Comparison of ENCODE assay signal across 34 cellular contexts in genomic region chr5:180839227-180839626, GRCh38. TPM values are rescaled to one million over a fixed set of nuclear protein-coding genes. Genes with fewer than 3 reads are reported as not detected.
"Had no signal": no experiment of that assay in that cellular context is flagged by ENCODE, and none has a peak within 500 bp of the region (broad histone marks: within the 10 kb centered on the region; RNA-seq: fewer than 3 reads in every experiment).

No MANE protein-coding gene starts in this region.

- H3K27me3 ChIP-seq: ascending aorta, cardiac muscle cell had no signal

- DNase-seq: activated B cell treated with CpG ODN at 0.5 μM for 24 hours; activated CD4-positive, alpha-beta memory T cell treated with anti-CD3 and anti-CD28 coated beads for 36 hours; activated CD4-positive, alpha-beta T cell treated with anti-CD3 and anti-CD28 coated beads for 4 hours; activated CD4-positive, alpha-beta T cell treated with anti-CD3 and anti-CD28 coated beads, Interleukin-2, amount 10 ng/mL, durations not matched to agents 24 days and 14 days; activated CD4-positive, alpha-beta T cell treated with anti-CD3 and anti-CD28 coated beads, Interleukin-2, amount 50 U/mL, for 1 hour; activated CD4-positive, alpha-beta T cell treated with anti-CD3 and anti-CD28 coated beads, Interleukin-2, amount 50 U/mL, for 4 hours; activated CD4-positive, CD25-positive, alpha-beta regulatory T cell treated with anti-CD3 and anti-CD28 coated beads, Interleukin-2, amount 50 U/mL, for 72 hours; activated CD8-positive, alpha-beta memory T cell treated with anti-CD3 and anti-CD28 coated beads, Interleukin-2, amount 50 U/mL, for 4 hours; activated CD8-positive, alpha-beta T cell treated with anti-CD3 and anti-CD28 coated beads for 36 hours; activated gamma-delta T cell; activated naive CD4-positive, alpha-beta T cell treated with anti-CD3 and anti-CD28 coated beads, Interleukin-2, amount 10 ng/mL, durations not matched to agents 7 days and 5 days; activated naive CD4-positive, alpha-beta T cell treated with Interleukin-2 at 50 U/mL for 16 hours; activated naive CD8-positive, alpha-beta T cell treated with anti-CD3 and anti-CD28 coated beads, Interleukin-2, amount 10 ng/mL, durations not matched to agents 7 days and 5 days; activated naive CD8-positive, alpha-beta T cell treated with anti-CD3 and anti-CD28 coated beads, Interleukin-2, amount 50 U/mL, for 24 hours; activated T-cell treated with anti-CD3 and anti-CD28 coated beads for 4 hours; activated T-cell treated with anti-CD3 and anti-CD28 coated beads, Interleukin-2, amount 50 U/mL, for 1 hour; activated T-cell treated with anti-CD3 and anti-CD28 coated beads, Interleukin-2, amount 50 U/mL, for 4 hours; activated T-cell treated with anti-CD3 and anti-CD28 coated beads, Interleukin-2, amount 50 U/mL, for 72 hours; amygdala; anterior cingulate cortex; caudate nucleus; cerebellar nuclear complex; T-helper 1 cell; T-helper 9 cell had no signal

- H3K27ac ChIP-seq: ascending aorta, cardiac muscle cell, VCaP had no signal

- ATAC-seq: activated CD8-positive, alpha-beta T cell treated with anti-CD3 and anti-CD28 coated beads for 36 hours; activated naive CD8-positive, alpha-beta T cell treated with anti-CD3 and anti-CD28 coated beads, Interleukin-2, amount 50 U/mL, for 24 hours; activated T-cell treated with anti-CD3 and anti-CD28 coated beads, Interleukin-2, amount 50 U/mL, for 4 hours; activated T-cell treated with anti-CD3 and anti-CD28 coated beads, Interleukin-2, amount 50 U/mL, for 72 hours; activated T-helper 17 cell treated with anti-CD3 and anti-CD28 coated beads, Interleukin-2, amount 50 U/mL, for 72 hours had no signal

- H3K4me3 ChIP-seq: ascending aorta, cardiac muscle cell had no signal

- H3K4me1 ChIP-seq: ascending aorta had no signal

- H3K36me3 ChIP-seq: cardiac muscle cell had no signal

- FAIRE-seq: bronchial epithelial cell, colon, TTC549 had no signal

RNA-seq across cellular contexts. Expression of gene BTNL8, which starts 59.7 kb away (rescaled TPM):
- total RNA-seq: activated B cell treated with CpG ODN at 0.5 μM for 24 hours; activated CD4-positive, alpha-beta memory T cell treated with anti-CD3 and anti-CD28 coated beads for 36 hours; activated CD4-positive, alpha-beta T cell treated with anti-CD3 and anti-CD28 coated beads, Interleukin-2, amount 10 ng/mL, durations not matched to agents 24 days and 14 days; activated CD8-positive, alpha-beta memory T cell treated with anti-CD3 and anti-CD28 coated beads for 36 hours; activated CD8-positive, alpha-beta T cell treated with anti-CD3 and anti-CD28 coated beads for 36 hours; activated naive CD8-positive, alpha-beta T cell treated with anti-CD3 and anti-CD28 coated beads, Interleukin-2, amount 10 ng/mL, durations not matched to agents 7 days and 5 days; activated T-cell treated with anti-CD3 and anti-CD28 coated beads, Interleukin-2, amount 50 U/mL, for 4 hours; activated T-helper 1 cell treated with anti-CD3 and anti-CD28 coated beads, Interleukin-12 subunit alpha, Interleukin-12 subunit beta, Interleukin-2, Interleukin-4 antibody, amounts not matched to agents 30 ng/mL and 10 ng/mL and 1 ng/mL, durations not matched to agents 14 hours and 24 hours and 36 hours; ascending aorta; bronchial epithelial cell; cardiac muscle cell; T-helper 2 cell treated with Interferon-gamma antibody and Interleukin-4, amounts not matched to agents 100 ng/mL and 5 ng/mL, for 36 hours had no signal
- polyA plus RNA-seq: cardiac muscle cell had no signal
